ENCODE assay signal across 20 cellular contexts in the genomic region with DNA sequence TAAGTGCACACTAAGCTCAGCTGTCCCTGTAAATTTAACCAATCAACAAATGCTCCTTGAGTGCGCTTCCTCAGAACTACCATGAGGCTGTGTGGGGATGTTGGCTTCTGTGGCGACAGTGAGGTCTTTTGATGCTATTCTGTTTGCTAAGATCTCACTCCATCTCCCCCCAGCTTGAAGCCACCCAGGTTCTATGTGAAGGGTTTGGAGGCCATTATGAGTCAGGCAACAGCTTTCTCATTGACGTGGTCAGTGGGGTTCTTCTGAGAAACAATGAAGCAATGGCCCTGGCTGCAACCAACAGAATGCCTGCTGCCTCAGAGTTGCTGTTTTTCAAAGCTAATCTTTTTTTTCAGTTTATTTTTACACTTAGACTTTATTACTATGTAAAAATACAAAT.
DNase-seq lines count a peak whose midpoint lies in the region; ATAC-seq, FAIRE-seq and TF ChIP-seq lines count a peak whose summit lies in the region.
"Had no signal": no experiment of that assay in that cellular context is flagged by ENCODE, and none has a peak within 500 bp of the region (broad histone marks: within the 10 kb centered on the region; RNA-seq: fewer than 3 reads in every experiment).

No MANE protein-coding gene starts in this region.

- TF ChIP-seq CTCF in VCaP (conservative IDR thresholded peaks at IDR 0.05), result no peak
- no peak for TF ChIP-seq CTCF in fibroblast of mammary gland (conservative IDR thresholded peaks at IDR 0.05; ENCODE audit: control insufficient read depth, insufficient read depth, low read depth, low read length)
- TF ChIP-seq CTCF in CD4-positive, alpha-beta T cell (IDR thresholded peaks at IDR 0.05), result no peak

- DNase-seq in activated CD8-positive, alpha-beta memory T cell treated with anti-CD3 and anti-CD28 coated beads, Interleukin-2, amount 10 ng/mL, durations not matched to agents 7 days and 5 days, result peak; percentile 75
- DNase-seq in activated CD8-positive, alpha-beta memory T cell treated with anti-CD3 and anti-CD28 coated beads for 24 hours, result no peak
- DNase-seq in fibroblast of mammary gland (ENCODE audit: low read depth) (peak; percentile 67), frontal cortex (ENCODE audit: low spot score in 2 of 2) (no peak), D341Med (ENCODE audit: low spot score) (no peak)
- no peak for DNase-seq in CD4-positive, alpha-beta T cell
- DNase-seq: amniotic stem cell; CD4-positive, alpha-beta memory T cell; effector memory CD8-positive, alpha-beta T cell; left cardiac atrium; MM.1S; NCI-H187 treated with DMSO at 0.1 percent for 48 hours; testis had no signal

- H3K27me3 ChIP-seq in CD4-positive, alpha-beta T cell (ENCODE audit: control insufficient read depth, insufficient read depth, low read length), result no peaks in the 10 kb centered on the region
- H3K27me3 ChIP-seq: foreskin keratinocyte, testis had no signal

- H3K27me3 Mint-ChIP-seq in activated CD8-positive, alpha-beta memory T cell treated with anti-CD3 and anti-CD28 coated beads, Interleukin-2, amount 10 ng/mL, durations not matched to agents 7 days and 5 days, result peaks cover 6% of the 10 kb centered on the region
- H3K27me3 Mint-ChIP-seq in CD4-positive, alpha-beta T cell, result peaks cover 4% of the 10 kb centered on the region
- H3K27me3 Mint-ChIP-seq: effector memory CD8-positive, alpha-beta T cell had no signal

- intact Hi-C loops in CD4-positive, alpha-beta T cell (cut with DNase I, micrococcal nuclease), result no loop called here

- H3K9me3 ChIP-seq in CD4-positive, alpha-beta T cell (ENCODE audit: control insufficient read depth, low read length), result no peaks in the 10 kb centered on the region
- H3K9me3 ChIP-seq: A549, prostate gland, testis had no signal

- POLR2A ChIA-PET in CD4-positive, alpha-beta T cell (lab: Charles Lee), result no interaction called here

- CTCF ChIA-PET in activated CD8-positive, alpha-beta memory T cell treated with anti-CD3 and anti-CD28 coated beads, Interleukin-2, amount 10 ng/mL, durations not matched to agents 7 days and 5 days (lab: Charles Lee), result no interaction called here
- CTCF ChIA-PET in CD4-positive, alpha-beta T cell (lab: Charles Lee), result no interaction called here

- peak overlapping the region; percentile 60 for H3K27ac ChIP-seq in VCaP
- H3K27ac ChIP-seq in CD4-positive, alpha-beta T cell (ENCODE audit: low read depth, low read length), result no peak overlapping the region
- H3K27ac ChIP-seq: A549, foreskin keratinocyte, prostate gland, testis had no signal

- H3K4me3 Mint-ChIP-seq in activated CD8-positive, alpha-beta memory T cell treated with anti-CD3 and anti-CD28 coated beads, Interleukin-2, amount 10 ng/mL, durations not matched to agents 7 days and 5 days, result no peak overlapping the region
- no peak overlapping the region for H3K4me3 Mint-ChIP-seq in CD4-positive, alpha-beta T cell
- H3K4me3 Mint-ChIP-seq: CD4-positive, alpha-beta memory T cell; effector memory CD8-positive, alpha-beta T cell had no signal

- H3K4me3 ChIP-seq in fibroblast of mammary gland (ENCODE audit: control insufficient read depth, low read depth, low read length), result no peak overlapping the region
- H3K4me3 ChIP-seq: A549, prostate gland, smooth muscle cell, testis had no signal

- no peak overlapping the region for H3K27ac Mint-ChIP-seq in activated CD8-positive, alpha-beta memory T cell treated with anti-CD3 and anti-CD28 coated beads, Interleukin-2, amount 10 ng/mL, durations not matched to agents 7 days and 5 days
- no peak overlapping the region for H3K27ac Mint-ChIP-seq in CD4-positive, alpha-beta T cell
- H3K27ac Mint-ChIP-seq: activated T-helper 2 cell treated with anti-CD3 and anti-CD28 coated beads, Interferon-gamma antibody, Interleukin-2, Interleukin-4, amounts not matched to agents 10 μg/mL and 5 μg/mL and 100 μg/mL, durations not matched to agents 14 hours and 24 hours and 36 hours; CD4-positive, alpha-beta memory T cell; effector memory CD8-positive, alpha-beta T cell had no signal

- ATAC-seq in activated CD8-positive, alpha-beta memory T cell treated with anti-CD3 and anti-CD28 coated beads, Interleukin-2, amount 10 ng/mL, durations not matched to agents 7 days and 5 days, result peak; percentile 82
- no peak for ATAC-seq in CD4-positive, alpha-beta T cell (ENCODE audit: poor library complexity)
- no peak for ATAC-seq in HG03520 (IDR thresholded peaks at IDR 0.05; ENCODE audit: unreplicated experiment)
- ATAC-seq: A549; effector memory CD8-positive, alpha-beta T cell; foreskin keratinocyte; left cardiac atrium had no signal

- no peaks in the 10 kb centered on the region for H3K9me3 Mint-ChIP-seq in activated CD8-positive, alpha-beta memory T cell treated with anti-CD3 and anti-CD28 coated beads, Interleukin-2, amount 10 ng/mL, durations not matched to agents 7 days and 5 days (ENCODE audit: low read depth)
- peaks cover 13% of the 10 kb centered on the region for H3K9me3 Mint-ChIP-seq in CD4-positive, alpha-beta T cell

- no peaks in the 10 kb centered on the region for H3K36me3 Mint-ChIP-seq in activated CD8-positive, alpha-beta memory T cell treated with anti-CD3 and anti-CD28 coated beads, Interleukin-2, amount 10 ng/mL, durations not matched to agents 7 days and 5 days
- H3K36me3 Mint-ChIP-seq in CD4-positive, alpha-beta T cell (ENCODE audit: low read depth), result no peaks in the 10 kb centered on the region
- H3K36me3 Mint-ChIP-seq: CD4-positive, alpha-beta memory T cell had no signal

- no peak for FAIRE-seq in frontal cortex (lab: Jason Lieb, UNC)
- FAIRE-seq: A549 had no signal

- peaks cover 18% of the 10 kb centered on the region for H3K4me1 Mint-ChIP-seq in activated CD8-positive, alpha-beta memory T cell treated with anti-CD3 and anti-CD28 coated beads, Interleukin-2, amount 10 ng/mL, durations not matched to agents 7 days and 5 days
- H3K4me1 Mint-ChIP-seq in CD4-positive, alpha-beta T cell (ENCODE audit: low read depth), result no peaks in the 10 kb centered on the region
- H3K4me1 Mint-ChIP-seq: CD4-positive, alpha-beta memory T cell had no signal

Comparison
In these comparisons a context has a peak if more than half of its experiments do, and no peak if none do; other contexts are left out.
1. DNase-seq: peak in activated CD8-positive, alpha-beta memory T cell treated with anti-CD3 and anti-CD28 coated beads, Interleukin-2, amount 10 ng/mL, durations not matched to agents 7 days and 5 days (single experiment) and fibroblast of mammary gland (single experiment); none in activated CD8-positive, alpha-beta memory T cell treated with anti-CD3 and anti-CD28 coated beads for 24 hours (single experiment), frontal cortex (0 of 2), D341Med (single experiment) and CD4-positive, alpha-beta T cell (0 of 10).